ENCODE assay signal across 10 cellular contexts in genomic region chr16:66905633-66906539, GRCh38. TPM values are rescaled to one million over a fixed set of nuclear protein-coding genes. Genes with fewer than 3 reads are reported as not detected.
A peak's percentile ranks its signal among the peaks of the same experiment; 100 is the strongest.
DNase-seq lines count a peak whose midpoint lies in the region; ATAC-seq, FAIRE-seq and TF ChIP-seq lines count a peak whose summit lies in the region.
"Had no signal": no experiment of that assay in that cellular context is flagged by ENCODE, and none has a peak within 500 bp of the region (broad histone marks: within the 10 kb centered on the region; RNA-seq: fewer than 3 reads in every experiment).

No MANE protein-coding gene starts in this region.

- intact Hi-C loops in colonic mucosa (cut with DNase I), result no loop called here
- intact Hi-C loops in pancreas (cut with DNase I), result loop anchor here in 1 of 3 donors (10.0 kb wide), 1 partner anchor 49 kb away; no protein-coding TSS in a partner anchor

- H3K4me3 ChIP-seq in colonic mucosa (no peak overlapping the region), pancreas (no peak overlapping the region)
- H3K4me3 ChIP-seq: PC-9 had no signal

- peak; percentile 0 for DNase-seq in GM19238 (ENCODE audit: insufficient read length, low spot score)
- DNase-seq in NCI-H510A (lab: John Stamatoyannopoulos, UW), result peak; percentile 77
- DNase-seq in colonic mucosa, result peak; percentile 90
- DNase-seq in pancreas, result peak in 4 of 6 donors; percentile 48 to 78 (median 54)
- no peak for DNase-seq in NCI-H128 (lab: John Stamatoyannopoulos, UW; ENCODE audit: unreplicated experiment)
- DNase-seq in frontal cortex (ENCODE audit: low spot score in 2 of 2), result no peak
- DNase-seq in GOT3 (lab: John Stamatoyannopoulos, UW), result no peak

- 59 to 67% methylated on average over 11 of the region's 11 CpGs for WGBS in pancreas, 2 donors

- H3K9me3 ChIP-seq in colonic mucosa, result no peaks in the 10 kb centered on the region
- no peaks in the 10 kb centered on the region for H3K9me3 ChIP-seq in pancreas

- H3K27me3 ChIP-seq in colonic mucosa (no peaks in the 10 kb centered on the region), pancreas (no peaks in the 10 kb centered on the region)

- peak overlapping the region in 1 of 2 donors; percentile 51 for H3K9ac ChIP-seq in colonic mucosa (ENCODE audit: low read depth in 2 of 2, low read length in 2 of 2)

- H3K4me1 ChIP-seq in colonic mucosa, result no peaks in the 10 kb centered on the region
- peaks cover 0 to 6% (median 1%) of the 10 kb centered on the region in 3 donors for H3K4me1 ChIP-seq in pancreas

- H3K27ac ChIP-seq in colonic mucosa (no peak overlapping the region), pancreas (no peak overlapping the region)
- H3K27ac ChIP-seq: PC-9 had no signal

- TF ChIP-seq CTCF in colonic mucosa (IDR thresholded peaks at IDR 0.05) (no peak), pancreas (IDR thresholded peaks at IDR 0.05) (no peak)

- H3K36me3 ChIP-seq in colonic mucosa (no peaks in the 10 kb centered on the region), pancreas (no peaks in the 10 kb centered on the region)

- no peak for FAIRE-seq in pancreas (lab: Jason Lieb, UNC)
- no peak for FAIRE-seq in frontal cortex (lab: Jason Lieb, UNC)

- ATAC-seq in pancreas (peak in 3 of 4 donors; percentile 55 to 70 (median 67)), HG03108 (IDR thresholded peaks at IDR 0.05; ENCODE audit: unreplicated experiment) (no peak)

RNA-seq across cellular contexts. Expression of gene CDH16, which starts 12.8 kb away (rescaled TPM):
- total RNA-seq in colonic mucosa (1 to 10 TPM in 1 of 2 donors, under 1 TPM in 1; 0.72 to 1.8 TPM), pancreas (not detected), frontal cortex (not detected)
- polyA plus RNA-seq in pancreas, result not detected
- total RNA-seq: dermis microvascular lymphatic vessel endothelial cell, PC-9 had no signal

RNA-seq across cellular contexts. Expression of gene RRAD, which starts 19.4 kb away (rescaled TPM):
- total RNA-seq in colonic mucosa (1 to 10 TPM; 1.4 to 4.0 TPM), pancreas (1 to 10 TPM in 1 of 6 donors, under 1 TPM in 5; 0.20 to 2.7 (median 0.53) TPM), frontal cortex (2.4 TPM)
- polyA plus RNA-seq in pancreas, result 1 to 10 TPM; 2.7 to 2.9 TPM

RNA-seq across cellular contexts. Expression of gene PDP2, which starts 25.6 kb away (rescaled TPM):
- total RNA-seq in colonic mucosa (10 to 100 TPM; 16.0 to 25.9 TPM), pancreas (1 to 10 TPM; 6.1 to 8.5 (median 7.7) TPM), frontal cortex (8.6 TPM)
- 1 to 10 TPM; 1.6 TPM for polyA plus RNA-seq in pancreas

RNA-seq across cellular contexts. Expression of gene CIAO2B, which starts 28.3 kb away (rescaled TPM):
- total RNA-seq in colonic mucosa (100 to 1,000 TPM; 105 to 146 TPM), pancreas (10 to 100 TPM; 14.8 to 31.5 (median 22.0) TPM), frontal cortex (105 TPM)
- polyA plus RNA-seq in pancreas, result 10 to 100 TPM; 73.7 to 86.9 TPM

RNA-seq across cellular contexts. Expression of gene CES2, which starts 29.4 kb away (rescaled TPM):
- total RNA-seq in colonic mucosa, result 100 to 1,000 TPM; 407 to 525 TPM
- 10 to 100 TPM; 14.3 to 23.1 (median 17.3) TPM for total RNA-seq in pancreas
- 10 to 100 TPM; 14.9 to 18.6 TPM for polyA plus RNA-seq in pancreas
- total RNA-seq in frontal cortex, result 22.8 TPM

Comparison
In these comparisons a context has a peak if more than half of its experiments do, and no peak if none do; other contexts are left out.
1. DNase-seq: peak in GM19238 (single experiment), NCI-H510A (single experiment), colonic mucosa (single experiment) and pancreas (4 of 6); none in NCI-H128 (single experiment), frontal cortex (0 of 2) and GOT3 (single experiment).